ENCODE assay signal across 26 cellular contexts in the genomic region with DNA sequence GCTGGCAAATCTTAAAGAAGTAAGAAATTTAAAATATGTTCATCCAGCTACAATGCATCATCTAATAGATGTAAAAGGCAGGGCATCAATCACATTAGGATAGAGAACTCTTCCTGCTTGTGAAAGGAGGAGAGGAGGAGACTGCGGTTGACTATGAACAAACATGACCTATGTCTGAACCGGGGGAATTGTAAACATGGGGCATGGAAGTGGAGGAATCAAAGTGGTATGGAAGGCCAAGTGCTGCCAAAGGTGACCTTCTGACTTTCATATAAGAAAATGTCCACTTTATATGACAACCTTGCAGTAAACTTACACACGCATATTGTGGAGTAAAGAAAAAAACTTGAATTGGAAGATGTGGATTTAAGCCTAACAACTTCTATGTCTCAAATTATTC. TPM values are rescaled to one million over a fixed set of nuclear protein-coding genes. Genes with fewer than 3 reads are reported as not detected.
DNase-seq lines count a peak whose midpoint lies in the region; ATAC-seq, FAIRE-seq and TF ChIP-seq lines count a peak whose summit lies in the region.
"Had no signal": no experiment of that assay in that cellular context is flagged by ENCODE, and none has a peak within 500 bp of the region (broad histone marks: within the 10 kb centered on the region; RNA-seq: fewer than 3 reads in every experiment).

No MANE protein-coding gene starts in this region.

- H3K27ac Mint-ChIP-seq in endodermal cell = no peak overlapping the region
- H3K27ac Mint-ChIP-seq in activated CD8-positive, alpha-beta T cell treated with anti-CD3 and anti-CD28 coated beads, Interleukin-2, amount 10 ng/mL, durations not matched to agents 7 days and 5 days = no peak overlapping the region
- H3K27ac Mint-ChIP-seq: CD8-positive, alpha-beta memory T cell; H9; HFFc6 had no signal

- no peaks in the 10 kb centered on the region for H3K36me3 Mint-ChIP-seq in endodermal cell (ENCODE audit: low read depth)
- no peaks in the 10 kb centered on the region for H3K36me3 Mint-ChIP-seq in activated CD8-positive, alpha-beta T cell treated with anti-CD3 and anti-CD28 coated beads, Interleukin-2, amount 10 ng/mL, durations not matched to agents 7 days and 5 days (ENCODE audit: low read depth)
- H3K36me3 Mint-ChIP-seq: CD8-positive, alpha-beta memory T cell had no signal

- H3K4me1 Mint-ChIP-seq in endodermal cell = no peaks in the 10 kb centered on the region
- no peaks in the 10 kb centered on the region for H3K4me1 Mint-ChIP-seq in activated CD8-positive, alpha-beta T cell treated with anti-CD3 and anti-CD28 coated beads, Interleukin-2, amount 10 ng/mL, durations not matched to agents 7 days and 5 days (ENCODE audit: low read depth)
- H3K4me1 Mint-ChIP-seq: CD8-positive, alpha-beta memory T cell; H9 had no signal

- TF ChIP-seq CTCF in cardiac muscle cell (IDR thresholded peaks at IDR 0.05; ENCODE audit: low read depth, low read length) (no peak), heart left ventricle (IDR thresholded peaks at IDR 0.05) (no peak), OCI-LY3 (IDR thresholded peaks at IDR 0.05; ENCODE audit: low read depth, low read length) (no peak), upper lobe of right lung (IDR thresholded peaks at IDR 0.05) (no peak), endodermal cell (conservative IDR thresholded peaks at IDR 0.05) (no peak)

- no peak for TF ChIP-seq POLR2A in heart left ventricle (IDR thresholded peaks at IDR 0.05)

- no peaks in the 10 kb centered on the region for H4K20me1 ChIP-seq in OCI-LY3 (ENCODE audit: insufficient read depth, low read length)

- H3K27ac ChIP-seq in cardiac muscle cell (peak overlapping the region; percentile 16), heart left ventricle (peak overlapping the region in 1 of 12 donors; percentile 83), OCI-LY3 (ENCODE audit: low read length) (peak overlapping the region; percentile 25), upper lobe of right lung (no peak overlapping the region), endodermal cell (ENCODE audit: low read depth, low read length) (no peak overlapping the region)
- H3K27ac ChIP-seq: SK-N-MC had no signal

- ATAC-seq in heart left ventricle = no peak
- ATAC-seq in upper lobe of right lung = peak; percentile 43
- ATAC-seq in activated CD8-positive, alpha-beta T cell treated with anti-CD3 and anti-CD28 coated beads, Interleukin-2, amount 10 ng/mL, durations not matched to agents 7 days and 5 days = no peak
- ATAC-seq: K562, Right ventricle myocardium inferior had no signal

- H3K4me3 ChIP-seq in cardiac muscle cell (no peak overlapping the region), heart left ventricle (no peak overlapping the region), OCI-LY3 (ENCODE audit: low read length) (no peak overlapping the region), upper lobe of right lung (no peak overlapping the region), endodermal cell (ENCODE audit: low read length) (no peak overlapping the region)
- H3K4me3 ChIP-seq: K562, SK-N-MC had no signal

- H3K27me3 Mint-ChIP-seq in endodermal cell (ENCODE audit: insufficient read depth) = no peaks in the 10 kb centered on the region
- no peaks in the 10 kb centered on the region for H3K27me3 Mint-ChIP-seq in activated CD8-positive, alpha-beta T cell treated with anti-CD3 and anti-CD28 coated beads, Interleukin-2, amount 10 ng/mL, durations not matched to agents 7 days and 5 days (ENCODE audit: low read depth)
- H3K27me3 Mint-ChIP-seq: CD8-positive, alpha-beta memory T cell had no signal

- CTCF ChIA-PET in activated CD8-positive, alpha-beta T cell treated with anti-CD3 and anti-CD28 coated beads, Interleukin-2, amount 10 ng/mL, durations not matched to agents 7 days and 5 days (lab: Charles Lee) = no interaction called here

- H2AFZ ChIP-seq in OCI-LY3 (ENCODE audit: low read depth, low read length) = 0 out of 2 replicates have a peak overlapping the region, but pooled peaks have one; percentile 36

- 52 to 66% (median 61%) methylated on average over 3 of the region's 3 CpGs for WGBS in heart left ventricle, 4 donors
- 74 to 100% methylated on average over 1 to 2 of the region's 3 CpGs for WGBS in endodermal cell (ENCODE audit: insufficient coverage in 1 of 2, insufficient read length in 1 of 2), 2 experiments

- H3K9me3 ChIP-seq in cardiac muscle cell (ENCODE audit: low read depth) (no peaks in the 10 kb centered on the region), heart left ventricle (no peaks in the 10 kb centered on the region), OCI-LY3 (ENCODE audit: insufficient read depth, low read length) (no peaks in the 10 kb centered on the region), upper lobe of right lung (no peaks in the 10 kb centered on the region), endodermal cell (ENCODE audit: control insufficient read depth, low read length) (no peaks in the 10 kb centered on the region)

- no peak overlapping the region for H3K4me3 Mint-ChIP-seq in endodermal cell
- no peak overlapping the region for H3K4me3 Mint-ChIP-seq in activated CD8-positive, alpha-beta T cell treated with anti-CD3 and anti-CD28 coated beads, Interleukin-2, amount 10 ng/mL, durations not matched to agents 7 days and 5 days
- H3K4me3 Mint-ChIP-seq: H9, HFFc6 had no signal

- peak overlapping the region; percentile 80 for H3K4me2 ChIP-seq in OCI-LY3 (ENCODE audit: low read length)

- POLR2A ChIA-PET in activated CD8-positive, alpha-beta T cell treated with anti-CD3 and anti-CD28 coated beads, Interleukin-2, amount 10 ng/mL, durations not matched to agents 7 days and 5 days (lab: Charles Lee) = no interaction called here

- no peaks in the 10 kb centered on the region for H3K79me2 ChIP-seq in OCI-LY3 (ENCODE audit: low read length)

- H3K27me3 ChIP-seq in cardiac muscle cell (no peaks in the 10 kb centered on the region), heart left ventricle (no peaks in the 10 kb centered on the region), OCI-LY3 (ENCODE audit: low read depth, low read length) (no peaks in the 10 kb centered on the region), upper lobe of right lung (no peaks in the 10 kb centered on the region), endodermal cell (ENCODE audit: control insufficient read depth, insufficient read depth, low read length, poor library complexity, severe bottlenecking) (no peaks in the 10 kb centered on the region)

- H3K9ac ChIP-seq in OCI-LY3 (ENCODE audit: low read length) = no peak overlapping the region
- no peak overlapping the region for H3K9ac ChIP-seq in endodermal cell (ENCODE audit: extremely low read depth, low read length, poor library complexity, severe bottlenecking)

- H3K4me1 ChIP-seq in cardiac muscle cell (ENCODE audit: low read depth) = peaks cover 32% of the 10 kb centered on the region
- peaks cover 0 to 51% (median 14%) of the 10 kb centered on the region in 12 donors for H3K4me1 ChIP-seq in heart left ventricle
- peaks cover 32% of the 10 kb centered on the region for H3K4me1 ChIP-seq in OCI-LY3 (ENCODE audit: low read length)
- no peaks in the 10 kb centered on the region for H3K4me1 ChIP-seq in upper lobe of right lung
- H3K4me1 ChIP-seq in endodermal cell (ENCODE audit: control insufficient read depth, insufficient read depth, low read length) = no peaks in the 10 kb centered on the region

- H3K36me3 ChIP-seq in cardiac muscle cell (peaks cover 12% of the 10 kb centered on the region), heart left ventricle (peaks cover 0 to 6% (median 0%) of the 10 kb centered on the region in 9 donors), OCI-LY3 (replicated peaks; ENCODE audit: low read depth, low read length) (no peaks in the 10 kb centered on the region), upper lobe of right lung (no peaks in the 10 kb centered on the region), endodermal cell (ENCODE audit: control insufficient read depth, insufficient read depth, low read length) (no peaks in the 10 kb centered on the region)

- no peaks in the 10 kb centered on the region for H3K9me3 Mint-ChIP-seq in endodermal cell
- H3K9me3 Mint-ChIP-seq in activated CD8-positive, alpha-beta T cell treated with anti-CD3 and anti-CD28 coated beads, Interleukin-2, amount 10 ng/mL, durations not matched to agents 7 days and 5 days (ENCODE audit: insufficient read depth) = no peaks in the 10 kb centered on the region
- H3K9me3 Mint-ChIP-seq: H9, HFFc6 had no signal

- intact Hi-C loops in heart left ventricle (cut with DNase I) = no loop called here
- intact Hi-C loops in upper lobe of right lung (cut with DNase I) = no loop called here

- FAIRE-seq in G401.6 (lab: Jason Lieb, UNC) = peak; percentile 66
- FAIRE-seq: GM12891, K562, RCC 7860 had no signal

- DNase-seq in cardiac muscle cell (ENCODE audit: low read depth in 1 of 2, low spot score in 1 of 2) (no peak), heart left ventricle (no peak), upper lobe of right lung (no peak), endodermal cell (no peak)
- no peak for DNase-seq in activated CD8-positive, alpha-beta T cell treated with anti-CD3 and anti-CD28 coated beads, Interleukin-2, amount 10 ng/mL, durations not matched to agents 7 days and 5 days
- DNase-seq: 8988T; AML-193; C1 segment of cervical spinal cord; CD8-positive, alpha-beta memory T cell; DMS79; H9; HFFc6; MM.1S; NCI-H1048; NCI-H1417 treated with DMSO at 0.1 percent for 48 hours; NCI-H1930; NCI-H774; NK-92 treated with Interleukin-12 subunit alpha and Interleukin-12 subunit beta, amount 100 ng/mL, for 24 hours; SW 1271 had no signal

RNA-seq across cellular contexts. Expression of gene SLC8A1, which starts 20.0 kb away (rescaled TPM):
- total RNA-seq in cardiac muscle cell (492 and 682 TPM in 2 replicates), heart left ventricle (1,000 to 10,000 TPM in 5 of 9 donors, 100 to 1,000 TPM in 4; 674 to 1,521 (median 1,074) TPM), upper lobe of right lung (53.8 TPM), endodermal cell (1 to 10 TPM; 4.7 to 6.3 TPM)
- polyA plus RNA-seq in cardiac muscle cell (103 and 173 TPM in 2 replicates), heart left ventricle (10 to 100 TPM; 61.9 to 65.3 TPM)
- polyA plus RNA-seq in endodermal cell (2013, experiment 1 of 2) = 10.3 TPM
- polyA plus RNA-seq in endodermal cell (2013, experiment 2 of 2) = 7.9 TPM
- total RNA-seq in activated CD8-positive, alpha-beta T cell treated with anti-CD3 and anti-CD28 coated beads, Interleukin-2, amount 10 ng/mL, durations not matched to agents 7 days and 5 days = under 1 TPM; 0.10 to 0.45 TPM
- total RNA-seq: K562 had no signal
- polyA plus RNA-seq: CD8-positive, alpha-beta memory T cell; K562 had no signal

Comparison
In these comparisons a context has a peak if more than half of its experiments do, and no peak if none do; other contexts are left out.
1. H3K27ac ChIP-seq: peak in cardiac muscle cell (single experiment) and OCI-LY3 (single experiment); none in upper lobe of right lung (single experiment) and endodermal cell (single experiment).